Comparison of ENCODE assay signal across 9 cellular contexts in genomic region chr5:80569086-80569960, GRCh38. TPM values are rescaled to one million over a fixed set of nuclear protein-coding genes. Genes with fewer than 3 reads are reported as not detected.
DNase-seq lines count a peak whose midpoint lies in the region; ATAC-seq and TF ChIP-seq lines count a peak whose summit lies in the region.
"Had no signal": no experiment of that assay in that cellular context is flagged by ENCODE, and none has a peak within 500 bp of the region (broad histone marks: within the 10 kb centered on the region; RNA-seq: fewer than 3 reads in every experiment).

No MANE protein-coding gene starts in this region.

- ATAC-seq in esophagus mucosa = peak; percentile 22
- no peak for ATAC-seq in HG02642 (IDR thresholded peaks at IDR 0.05; ENCODE audit: poor library complexity, unreplicated experiment)
- no peak for ATAC-seq in GM19395 (IDR thresholded peaks at IDR 0.05; ENCODE audit: unreplicated experiment)
- ATAC-seq in GM19023 (IDR thresholded peaks at IDR 0.05; ENCODE audit: unreplicated experiment) = no peak

- H3K4me3 ChIP-seq in GM12864 (ENCODE audit: low read depth, low read length) = peak overlapping the region; percentile 51
- peak overlapping the region; percentile 63 for H3K4me3 ChIP-seq in MM.1S (ENCODE audit: low read length)
- peak overlapping the region; percentile 9 for H3K4me3 ChIP-seq in parathyroid adenoma (ENCODE audit: low read depth, low read length)

- H3F3A ChIP-seq in MM.1S (ENCODE audit: insufficient read depth, low read length) = no peaks in the 10 kb centered on the region

- H2AFZ ChIP-seq in MM.1S (ENCODE audit: low read length) (peak overlapping the region; percentile 65), parathyroid adenoma (peak overlapping the region; percentile 56)

- H3K9me3 ChIP-seq in MM.1S (replicated peaks; ENCODE audit: insufficient read depth, low read length) = no peaks in the 10 kb centered on the region
- H3K9me3 ChIP-seq in parathyroid adenoma (ENCODE audit: control insufficient read depth, low read length) = no peaks in the 10 kb centered on the region

- no peaks in the 10 kb centered on the region for H3K9me2 ChIP-seq in MM.1S (replicated peaks; ENCODE audit: insufficient read depth, low read length)

- H3K4me1 ChIP-seq in MM.1S (ENCODE audit: low read length) (no peaks in the 10 kb centered on the region), parathyroid adenoma (no peaks in the 10 kb centered on the region)

- no peaks in the 10 kb centered on the region for H3K36me3 ChIP-seq in MM.1S (replicated peaks; ENCODE audit: insufficient read depth, low read length)
- no peaks in the 10 kb centered on the region for H3K36me3 ChIP-seq in parathyroid adenoma (ENCODE audit: control insufficient read depth, insufficient read depth, low read length)

- no peak overlapping the region for H3K27ac ChIP-seq in MM.1S (ENCODE audit: low read length)
- H3K27ac ChIP-seq in parathyroid adenoma = no peak overlapping the region

- peaks cover 10% of the 10 kb centered on the region for H3K27me3 ChIP-seq in MM.1S (replicated peaks; ENCODE audit: insufficient read depth, low read length)
- no peaks in the 10 kb centered on the region for H3K27me3 ChIP-seq in parathyroid adenoma (ENCODE audit: control insufficient read depth, insufficient read depth, low read length)

- DNase-seq in GM12864 (ENCODE audit: low read depth) = no peak
- no peak for DNase-seq in MM.1S
- DNase-seq in stimulated activated CD4-positive, alpha-beta T cell treated with anti-CD3 and anti-CD28 coated beads, Interleukin-2, amount 100 ng/mL, for 48 hours = no peak
- DNase-seq: amygdala had no signal

- H4K20me1 ChIP-seq in MM.1S (ENCODE audit: insufficient read depth, low read length) = no peaks in the 10 kb centered on the region

- H3K9ac ChIP-seq in MM.1S (ENCODE audit: low read length) (no peak overlapping the region), parathyroid adenoma (no peak overlapping the region)

- H3K79me2 ChIP-seq in MM.1S (ENCODE audit: low read length) = no peaks in the 10 kb centered on the region
- H3K79me2 ChIP-seq in parathyroid adenoma = no peaks in the 10 kb centered on the region

- TF ChIP-seq CTCF in GM12864 (IDR thresholded peaks at IDR 0.05; ENCODE audit: low read depth, low read length, missing control alignments) (no peak), MM.1S (IDR thresholded peaks at IDR 0.05; ENCODE audit: low read length) (no peak), parathyroid adenoma (IDR thresholded peaks at IDR 0.05) (no peak)

- H3K4me2 ChIP-seq in MM.1S (ENCODE audit: low read depth, low read length) = peak overlapping the region; percentile 98
- H3K4me2 ChIP-seq in parathyroid adenoma (ENCODE audit: low read length) = peak overlapping the region; percentile 50

RNA-seq across cellular contexts. Expression of gene ANKRD34B, which starts 0.8 kb away (rescaled TPM):
- total RNA-seq in esophagus mucosa = not detected

Comparison
In these comparisons a context has a peak if more than half of its experiments do, and no peak if none do; other contexts are left out.
1. H3K4me3 ChIP-seq: peak in every context shown above with its lines; median percentile 63 in MM.1S; 51 in GM12864; 9 in parathyroid adenoma.